33 cellular contexts compared by ENCODE assay signal in the genomic region with DNA sequence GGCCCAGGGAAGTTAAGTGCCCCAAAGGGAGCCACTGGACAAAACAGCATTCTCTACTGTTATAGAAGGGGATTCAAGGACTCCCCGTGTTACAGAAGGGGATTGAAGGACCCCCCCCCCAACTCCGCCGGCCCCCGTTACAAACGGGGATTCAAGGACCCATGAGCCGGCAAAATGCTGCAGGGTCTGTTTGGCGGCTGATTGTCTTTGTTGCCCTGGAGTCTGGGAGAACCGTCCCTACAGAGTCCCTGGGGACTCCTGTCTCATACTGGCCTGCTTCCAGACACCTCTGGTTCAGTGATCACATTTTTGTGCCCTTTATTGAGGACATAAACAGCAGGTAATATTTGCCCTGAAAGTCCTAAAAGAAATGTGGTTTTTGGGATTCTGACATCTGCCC.
DNase-seq lines count a peak whose midpoint lies in the region; ATAC-seq and TF ChIP-seq lines count a peak whose summit lies in the region.
"Had no signal": no experiment of that assay in that cellular context is flagged by ENCODE, and none has a peak within 500 bp of the region (broad histone marks: within the 10 kb centered on the region; RNA-seq: fewer than 3 reads in every experiment).

No MANE protein-coding gene starts in this region.

- intact Hi-C loops in thyroid gland (cut with DNase I) = no loop called here
- intact Hi-C loops in spleen (cut with DNase I; ENCODE audit: low total_unique reads) = no loop called here

- TF ChIP-seq CTCF in NB4 (IDR thresholded peaks at IDR 0.05; ENCODE audit: low read depth, low read length) (no peak), thyroid gland (IDR thresholded peaks at IDR 0.05) (no peak), spleen (IDR thresholded peaks at IDR 0.05 in 8 of 11, conservative IDR thresholded peaks at IDR 0.05 in 3 of 11) (no peak)

- H3K4me3 ChIP-seq in NB4 (ENCODE audit: low read depth, low read length) = no peak overlapping the region
- H3K4me3 ChIP-seq in thyroid gland (replicated peaks in 1 of 3) = no peak overlapping the region
- H3K4me3 ChIP-seq in spleen = no peak overlapping the region
- H3K4me3 ChIP-seq: breast epithelium, gastroesophageal sphincter, hepatocyte, MG63, smooth muscle cell, suprapubic skin had no signal

- CTCF ChIA-PET in HEK293T (lab: Yijun Ruan, JAX) = interaction anchor here (1.0 kb wide), 1 partner anchor 34 kb away, joined by 3 read pairs; no protein-coding TSS in a partner anchor

- TF ChIP-seq POLR2A in NB4 (IDR thresholded peaks at IDR 0.05; ENCODE audit: extremely low read depth, insufficient read length) (no peak), thyroid gland (IDR thresholded peaks at IDR 0.05) (no peak), spleen (IDR thresholded peaks at IDR 0.05) (no peak)

- no peak overlapping the region for H3K27ac ChIP-seq in thyroid gland
- H3K27ac ChIP-seq in spleen = no peak overlapping the region
- H3K27ac ChIP-seq: breast epithelium, gastroesophageal sphincter, hepatocyte, neutrophil, suprapubic skin had no signal

- no peak for ATAC-seq in HG02973 (IDR thresholded peaks at IDR 0.05; ENCODE audit: unreplicated experiment)
- ATAC-seq: activated naive CD4-positive, alpha-beta T cell treated with anti-CD3 and anti-CD28 coated beads, Interleukin-2, amount 50 U/mL, for 72 hours; gastroesophageal sphincter; PC-3; right cardiac atrium had no signal

- peak; percentile 57 for DNase-seq in NCI-H2107 treated with DMSO at 0.1 percent for 48 hours (lab: John Stamatoyannopoulos, UW; ENCODE audit: unreplicated experiment)
- DNase-seq in NCI-H2107 (lab: John Stamatoyannopoulos, UW) = no peak
- DNase-seq in NB4 (ENCODE audit: low read depth) = peak; percentile 38
- DNase-seq in NCI-H2171 treated with DMSO at 0.1 percent for 48 hours (lab: John Stamatoyannopoulos, UW) = peak; percentile 86
- DNase-seq in thyroid gland = peak; percentile 16 to 21
- no peak for DNase-seq in HEK293T (ENCODE audit: extremely low spot score)
- no peak for DNase-seq in spleen
- DNase-seq: activated CD4-positive, alpha-beta memory T cell treated with anti-CD3 and anti-CD28 coated beads, Interleukin-2, amount 10 ng/mL, durations not matched to agents 7 days and 5 days; activated CD4-positive, alpha-beta T cell treated with anti-CD3 and anti-CD28 coated beads for 1 hour; activated T-cell treated with anti-CD3 and anti-CD28 coated beads for 4 hours; anterior cingulate cortex; CD4-positive, alpha-beta memory T cell; H9; KG1; kidney glomerular epithelial cell; MG63; NCI-H187; NCI-H226; PC-3; posterior cingulate gyrus; right cardiac atrium; SK-N-SH; stimulated activated CD4-positive, alpha-beta T cell treated with anti-CD3 and anti-CD28 coated beads, Interleukin-1b, Interleukin-23, amount 100 ng/mL, for 48 hours; stimulated activated naive CD4-positive, alpha-beta T cell treated with Interleukin-2 at 50 U/mL for 16 hours; T-helper 2 cell had no signal

- H3K36me3 ChIP-seq in thyroid gland (no peaks in the 10 kb centered on the region), spleen (no peaks in the 10 kb centered on the region)
- H3K36me3 ChIP-seq: breast epithelium, gastroesophageal sphincter, MG63, neutrophil, suprapubic skin had no signal

- H3K9me3 ChIP-seq in thyroid gland = no peaks in the 10 kb centered on the region
- H3K9me3 ChIP-seq in spleen = no peaks in the 10 kb centered on the region
- H3K9me3 ChIP-seq: breast epithelium, gastroesophageal sphincter, MG63, neutrophil, SK-N-SH, suprapubic skin had no signal

- 18 to 33% methylated on average over 3 to 8 of the region's 8 CpGs for WGBS in thyroid gland, 2 donors
- WGBS in spleen, 5 donors = 75 to 84% (median 80%) methylated on average over 8 of the region's 8 CpGs

- H3K27me3 ChIP-seq in thyroid gland = no peaks in the 10 kb centered on the region
- peaks cover 0 to 46% (median 6%) of the 10 kb centered on the region in 7 donors for H3K27me3 ChIP-seq in spleen (replicated peaks in 1 of 7)
- H3K27me3 ChIP-seq: breast epithelium, hepatocyte, MG63, neutrophil had no signal

- POLR2A ChIA-PET in HEK293T (lab: Yijun Ruan, JAX) = no interaction called here

- no peaks in the 10 kb centered on the region for H3K4me1 ChIP-seq in thyroid gland
- peaks cover 0 to 21% (median 5%) of the 10 kb centered on the region in 6 donors for H3K4me1 ChIP-seq in spleen
- H3K4me1 ChIP-seq: breast epithelium, gastroesophageal sphincter had no signal

TF ChIP-seq in HEK293T, 16 proteins besides CTCF, POLR2A, EP300 and RAD21:
- no peak for TF ChIP-seq SUZ12 (IDR thresholded peaks at IDR 0.05)
- no peak for TF ChIP-seq FOXM1 (IDR thresholded peaks at IDR 0.05; ENCODE audit: borderline replicate concordance)
- TF ChIP-seq TARDBP (IDR thresholded peaks at IDR 0.05) = no peak
- TF ChIP-seq NFRKB (IDR thresholded peaks at IDR 0.05) = no peak
- TF ChIP-seq BHLHE40 (IDR thresholded peaks at IDR 0.05; ENCODE audit: borderline replicate concordance) = no peak
- TF ChIP-seq FOXK2 (IDR thresholded peaks at IDR 0.05) = no peak
- no peak for TF ChIP-seq HDGF (IDR thresholded peaks at IDR 0.05; ENCODE audit: borderline replicate concordance)
- TF ChIP-seq ELF4 (IDR thresholded peaks at IDR 0.05) = no peak
- TF ChIP-seq CTBP1 (IDR thresholded peaks at IDR 0.05; ENCODE audit: borderline replicate concordance) = no peak

Comparison
In these comparisons a context has a peak if more than half of its experiments do, and no peak if none do; other contexts are left out.
1. DNase-seq: peak in NCI-H2107 treated with DMSO at 0.1 percent for 48 hours (single experiment), NB4 (single experiment), NCI-H2171 treated with DMSO at 0.1 percent for 48 hours (single experiment) and thyroid gland (2 of 2); none in NCI-H2107 (single experiment), HEK293T (single experiment) and spleen (single experiment).